ENCODE assay signal across 34 cellular contexts in the genomic region with DNA sequence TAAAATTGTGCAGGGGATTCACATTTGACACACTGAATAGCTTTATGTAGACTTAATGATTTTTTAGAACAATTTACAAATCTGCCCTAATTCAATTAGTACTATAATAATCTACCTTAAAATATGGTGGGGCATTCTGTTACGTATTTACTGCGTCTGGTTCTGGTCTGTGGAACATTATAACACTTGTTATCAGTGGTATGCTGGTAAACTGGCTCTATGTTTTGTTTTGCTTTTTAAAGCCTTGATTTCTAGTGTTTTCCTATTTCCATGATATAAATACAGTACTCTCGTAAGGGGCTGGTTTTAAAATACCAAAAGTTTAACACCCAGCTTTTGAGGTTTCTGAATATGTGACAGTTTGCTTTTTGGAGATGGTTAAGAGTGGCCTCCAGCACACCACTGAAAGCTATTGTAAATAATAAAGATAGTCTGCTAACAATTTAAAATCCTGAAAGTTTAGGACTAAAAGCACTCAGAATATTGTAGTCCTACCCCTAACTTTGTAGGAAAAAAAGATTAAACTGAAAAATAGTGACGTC.
"Had no signal": no experiment of that assay in that cellular context is flagged by ENCODE, and none has a peak within 500 bp of the region (broad histone marks: within the 10 kb centered on the region; RNA-seq: fewer than 3 reads in every experiment).

No MANE protein-coding gene starts in this region.

- H3K27ac Mint-ChIP-seq: activated CD4-positive, alpha-beta memory T cell treated with anti-CD3 and anti-CD28 coated beads for 36 hours; activated CD4-positive, alpha-beta T cell treated with anti-CD3 and anti-CD28 coated beads, Interleukin-2, amount 10 ng/mL, durations not matched to agents 24 days and 14 days; activated CD8-positive, alpha-beta T cell treated with anti-CD3 and anti-CD28 coated beads for 36 hours; activated naive CD4-positive, alpha-beta T cell treated with anti-CD3 and anti-CD28 coated beads for 36 hours; activated naive CD4-positive, alpha-beta T cell treated with anti-CD3 and anti-CD28 coated beads, Interleukin-2, amount 50 U/mL, for 72 hours; activated naive CD8-positive, alpha-beta T cell treated with anti-CD3 and anti-CD28 coated beads for 36 hours; activated T-cell treated with anti-CD3 and anti-CD28 coated beads, Interleukin-2, amount 50 U/mL, for 72 hours; activated T-helper 1 cell treated with anti-CD3 and anti-CD28 coated beads, Interleukin-12 subunit alpha, Interleukin-12 subunit beta, Interleukin-2, Interleukin-4 antibody, amounts not matched to agents 30 ng/mL and 10 ng/mL and 1 ng/mL, durations not matched to agents 14 hours and 24 hours and 36 hours; activated T-helper 17 cell treated with anti-CD3 and anti-CD28 coated beads, Interleukin-2, amount 50 U/mL, for 72 hours; T-helper 1 cell treated with Interleukin-12 subunit alpha and Interleukin-12 subunit beta and Interleukin-4 antibody, amounts not matched to agents 30 μg/mL and 1 μg/mL, for 36 hours; T-helper 2 cell treated with Interferon-gamma antibody and Interleukin-4, amounts not matched to agents 5 μg/mL and 100 μg/mL, for 36 hours had no signal

- ATAC-seq: activated CD8-positive, alpha-beta T cell treated with anti-CD3 and anti-CD28 coated beads for 36 hours; activated naive CD4-positive, alpha-beta T cell treated with anti-CD3 and anti-CD28 coated beads, Interleukin-2, amount 50 U/mL, for 72 hours; activated T-cell treated with anti-CD3 and anti-CD28 coated beads, Interleukin-2, amount 50 U/mL, for 4 hours; activated T-cell treated with anti-CD3 and anti-CD28 coated beads, Interleukin-2, amount 50 U/mL, for 72 hours; activated T-helper 17 cell treated with anti-CD3 and anti-CD28 coated beads, Interleukin-2, amount 50 U/mL, for 72 hours; body of pancreas had no signal

- H3K4me3 Mint-ChIP-seq: activated B cell treated with CpG ODN at 0.5 μM for 24 hours; activated CD4-positive, alpha-beta memory T cell treated with anti-CD3 and anti-CD28 coated beads for 36 hours; activated CD4-positive, alpha-beta T cell treated with anti-CD3 and anti-CD28 coated beads, Interleukin-2, amount 10 ng/mL, durations not matched to agents 24 days and 14 days; activated CD8-positive, alpha-beta T cell treated with anti-CD3 and anti-CD28 coated beads for 36 hours; activated naive CD4-positive, alpha-beta T cell treated with anti-CD3 and anti-CD28 coated beads for 36 hours; activated naive CD8-positive, alpha-beta T cell treated with anti-CD3 and anti-CD28 coated beads for 36 hours; activated T-cell treated with anti-CD3 and anti-CD28 coated beads, Interleukin-2, amount 50 U/mL, for 4 hours; activated T-cell treated with anti-CD3 and anti-CD28 coated beads, Interleukin-2, amount 50 U/mL, for 72 hours; activated T-helper 1 cell treated with anti-CD3 and anti-CD28 coated beads, Interleukin-12 subunit alpha, Interleukin-12 subunit beta, Interleukin-2, Interleukin-4 antibody, amounts not matched to agents 30 ng/mL and 10 ng/mL and 1 ng/mL, durations not matched to agents 14 hours and 24 hours and 36 hours; activated T-helper 17 cell treated with anti-CD3 and anti-CD28 coated beads, Interleukin-2, amount 50 U/mL, for 72 hours; T-helper 1 cell treated with Interleukin-12 subunit alpha and Interleukin-12 subunit beta and Interleukin-4 antibody, amounts not matched to agents 30 μg/mL and 1 μg/mL, for 36 hours; T-helper 2 cell treated with Interferon-gamma antibody and Interleukin-4, amounts not matched to agents 5 μg/mL and 100 μg/mL, for 36 hours had no signal

- H3K9me3 Mint-ChIP-seq: activated CD4-positive, alpha-beta memory T cell treated with anti-CD3 and anti-CD28 coated beads for 36 hours; activated CD4-positive, alpha-beta T cell treated with anti-CD3 and anti-CD28 coated beads, Interleukin-2, amount 10 ng/mL, durations not matched to agents 24 days and 14 days; activated CD8-positive, alpha-beta T cell treated with anti-CD3 and anti-CD28 coated beads for 36 hours; activated naive CD4-positive, alpha-beta T cell treated with anti-CD3 and anti-CD28 coated beads for 36 hours; activated naive CD4-positive, alpha-beta T cell treated with anti-CD3 and anti-CD28 coated beads, Interleukin-2, amount 50 U/mL, for 72 hours; activated naive CD8-positive, alpha-beta T cell treated with anti-CD3 and anti-CD28 coated beads for 36 hours; activated T-cell treated with anti-CD3 and anti-CD28 coated beads, Interleukin-2, amount 50 U/mL, for 4 hours; activated T-cell treated with anti-CD3 and anti-CD28 coated beads, Interleukin-2, amount 50 U/mL, for 72 hours; activated T-helper 1 cell treated with anti-CD3 and anti-CD28 coated beads, Interleukin-12 subunit alpha, Interleukin-12 subunit beta, Interleukin-2, Interleukin-4 antibody, amounts not matched to agents 30 ng/mL and 10 ng/mL and 1 ng/mL, durations not matched to agents 14 hours and 24 hours and 36 hours; activated T-helper 17 cell treated with anti-CD3 and anti-CD28 coated beads, Interleukin-2, amount 50 U/mL, for 72 hours; T-helper 1 cell treated with Interleukin-12 subunit alpha and Interleukin-12 subunit beta and Interleukin-4 antibody, amounts not matched to agents 30 μg/mL and 1 μg/mL, for 36 hours; T-helper 2 cell treated with Interferon-gamma antibody and Interleukin-4, amounts not matched to agents 5 μg/mL and 100 μg/mL, for 36 hours had no signal

- H3K27me3 Mint-ChIP-seq: activated B cell treated with CpG ODN at 0.5 μM for 24 hours; activated CD4-positive, alpha-beta memory T cell treated with anti-CD3 and anti-CD28 coated beads for 36 hours; activated CD4-positive, alpha-beta T cell treated with anti-CD3 and anti-CD28 coated beads, Interleukin-2, amount 10 ng/mL, durations not matched to agents 24 days and 14 days; activated CD8-positive, alpha-beta T cell treated with anti-CD3 and anti-CD28 coated beads for 36 hours; activated naive CD8-positive, alpha-beta T cell treated with anti-CD3 and anti-CD28 coated beads for 36 hours; activated T-helper 17 cell treated with anti-CD3 and anti-CD28 coated beads, Interleukin-2, amount 50 U/mL, for 72 hours had no signal

- DNase-seq: activated B cell treated with CpG ODN at 0.5 μM for 24 hours; activated CD4-positive, alpha-beta memory T cell treated with anti-CD3 and anti-CD28 coated beads for 36 hours; activated CD4-positive, alpha-beta T cell treated with anti-CD3 and anti-CD28 coated beads for 4 hours; activated CD4-positive, alpha-beta T cell treated with anti-CD3 and anti-CD28 coated beads, Interleukin-2, amount 10 ng/mL, durations not matched to agents 24 days and 14 days; activated CD4-positive, alpha-beta T cell treated with anti-CD3 and anti-CD28 coated beads, Interleukin-2, amount 50 U/mL, for 1 hour; activated CD4-positive, alpha-beta T cell treated with anti-CD3 and anti-CD28 coated beads, Interleukin-2, amount 50 U/mL, for 4 hours; activated CD4-positive, CD25-positive, alpha-beta regulatory T cell treated with anti-CD3 and anti-CD28 coated beads, Interleukin-2, amount 50 U/mL, for 72 hours; activated CD8-positive, alpha-beta memory T cell treated with anti-CD3 and anti-CD28 coated beads, Interleukin-2, amount 50 U/mL, for 4 hours; activated CD8-positive, alpha-beta T cell treated with anti-CD3 and anti-CD28 coated beads for 36 hours; activated effector memory CD4-positive, alpha-beta T cell treated with anti-CD3 and anti-CD28 coated beads, Interleukin-2, amount 50 U/mL, for 16 hours; activated gamma-delta T cell treated with Interleukin-2 at 50 U/mL for 16 hours; activated naive CD4-positive, alpha-beta T cell; activated naive CD4-positive, alpha-beta T cell treated with anti-CD3 and anti-CD28 coated beads for 36 hours; activated naive CD4-positive, alpha-beta T cell treated with anti-CD3 and anti-CD28 coated beads, Interleukin-2, amount 50 U/mL, for 16 hours; activated naive CD8-positive, alpha-beta T cell treated with anti-CD3 and anti-CD28 coated beads for 36 hours; activated T-cell treated with anti-CD3 and anti-CD28 coated beads for 4 hours; activated T-cell treated with anti-CD3 and anti-CD28 coated beads, Interleukin-2, amount 50 U/mL, for 1 hour; activated T-cell treated with anti-CD3 and anti-CD28 coated beads, Interleukin-2, amount 50 U/mL, for 4 hours; activated T-cell treated with anti-CD3 and anti-CD28 coated beads, Interleukin-2, amount 50 U/mL, for 72 hours; adrenal gland; amniotic stem cell; aorta; body of pancreas; brain microvascular endothelial cell; central memory CD4-positive, alpha-beta T cell; cerebellar nuclear complex; T-helper 1 cell; T-helper 2 cell; T-helper 9 cell had no signal

- H3K36me3 Mint-ChIP-seq: activated naive CD4-positive, alpha-beta T cell treated with anti-CD3 and anti-CD28 coated beads, Interleukin-2, amount 50 U/mL, for 72 hours had no signal
